ENCODE assay signal across 1 cellular context in the genomic region with DNA sequence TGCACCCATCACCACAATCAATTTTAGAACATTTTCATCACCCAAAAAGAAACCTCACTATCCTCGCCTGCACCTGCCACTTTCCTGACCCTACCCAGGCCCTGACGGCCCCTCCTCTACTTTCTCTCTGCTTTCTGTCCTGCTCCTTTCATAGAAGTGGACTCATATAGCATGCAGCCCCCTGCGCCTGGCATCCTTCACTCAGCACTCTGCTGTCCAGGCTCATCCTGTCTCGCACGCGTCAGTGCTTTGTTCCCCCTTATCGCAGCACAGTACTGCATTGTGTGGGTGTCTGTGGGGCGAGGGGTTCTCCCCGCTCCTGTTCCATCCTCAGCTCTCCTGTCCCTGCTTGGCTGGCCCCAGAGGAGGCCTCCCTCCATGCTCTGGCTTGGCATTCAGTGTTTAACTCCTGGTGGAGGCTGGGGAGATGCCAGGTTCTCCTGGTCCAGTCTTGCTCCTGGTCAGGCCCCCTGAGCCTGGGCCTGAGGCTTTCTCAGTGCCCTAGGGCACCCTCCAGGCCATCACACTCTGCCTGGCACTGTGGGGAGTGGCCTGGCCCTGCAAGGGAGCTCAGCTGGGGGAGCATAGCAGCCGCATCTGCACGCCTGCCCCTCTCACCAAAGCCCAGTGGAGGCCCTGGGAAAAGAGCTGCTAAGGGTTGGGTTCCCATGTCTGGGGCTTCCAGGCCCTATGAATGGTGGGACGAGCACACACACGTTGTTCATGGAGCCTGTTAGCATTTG.
TF ChIP-seq lines count a peak whose summit lies in the region.

No MANE protein-coding gene starts in this region.

TF ChIP-seq in IMR-90, 13 proteins besides CTCF, POLR2A, EP300 and RAD21:
- TF ChIP-seq BHLHE40 (IDR thresholded peaks at IDR 0.05; ENCODE audit: low read depth, low read length) (no peak), SMC3 (IDR thresholded peaks at IDR 0.05; ENCODE audit: low read depth, low read length) (no peak), RFX5 (IDR thresholded peaks at IDR 0.05; ENCODE audit: low read depth, low read length) (no peak), CHD1 (IDR thresholded peaks at IDR 0.05; ENCODE audit: low read depth, low read length) (no peak), FOS (IDR thresholded peaks at IDR 0.05; ENCODE audit: low read depth, low read length) (no peak), NFE2L2 (IDR thresholded peaks at IDR 0.05; ENCODE audit: low read depth, low read length) (no peak), MAZ (IDR thresholded peaks at IDR 0.05; ENCODE audit: borderline replicate concordance, low read depth, low read length) (no peak), USF2 (IDR thresholded peaks at IDR 0.05; ENCODE audit: low read depth, low read length) (no peak)
